In the genomic region with DNA sequence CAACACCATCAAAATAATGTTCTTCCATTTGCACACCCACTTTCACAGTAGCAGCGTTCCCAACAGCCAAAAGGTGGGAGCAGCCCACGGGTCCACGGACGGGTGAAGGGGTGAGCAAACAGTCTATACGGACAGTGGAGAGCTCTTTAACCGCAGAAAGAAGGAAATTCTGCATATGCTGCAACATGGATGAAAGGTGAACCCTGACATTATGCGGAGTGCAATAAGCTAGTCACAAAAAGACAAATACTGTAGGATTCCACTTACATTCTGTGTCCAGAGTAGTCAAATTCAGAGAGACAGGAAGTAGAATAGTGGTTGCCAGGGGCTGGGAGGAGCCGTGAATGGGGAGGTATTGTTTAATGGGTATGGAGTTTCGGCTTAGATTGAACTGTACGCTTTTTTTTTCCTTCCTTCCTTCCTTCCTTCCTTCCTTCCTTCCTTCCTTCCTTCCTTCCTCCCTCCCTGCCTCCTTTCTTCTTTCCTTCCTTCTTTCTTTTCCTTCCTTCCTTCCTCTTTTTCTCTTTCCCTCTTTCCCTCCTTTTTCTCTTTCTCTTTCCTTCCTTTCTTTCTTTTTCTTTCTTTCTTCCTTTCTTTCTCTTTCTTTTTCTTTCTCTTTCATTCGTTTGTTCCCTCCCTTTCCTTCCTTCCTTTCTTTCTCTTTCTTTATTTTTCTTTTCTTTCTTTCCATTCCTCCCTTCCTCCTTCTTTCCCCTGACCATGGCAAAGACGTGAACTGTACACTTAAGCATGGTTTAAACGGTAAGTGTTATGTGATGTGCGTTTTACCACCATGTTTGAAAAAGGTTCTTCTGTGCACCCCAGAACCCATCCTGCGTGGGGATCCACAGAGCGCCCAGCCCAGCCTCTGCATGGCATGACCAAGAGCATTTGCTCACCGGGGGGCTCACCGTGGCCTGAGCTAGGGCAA, we compare ENCODE assay signal across 8 cellular contexts. TPM values are rescaled to one million over a fixed set of nuclear protein-coding genes. Genes with fewer than 3 reads are reported as not detected.
DNase-seq lines count a peak whose midpoint lies in the region; ATAC-seq and TF ChIP-seq lines count a peak whose summit lies in the region.

No MANE protein-coding gene starts in this region.

- peak; percentile 20 for ATAC-seq in GM21619 (IDR thresholded peaks at IDR 0.05; ENCODE audit: unreplicated experiment)
- peak; percentile 31 for ATAC-seq in activated CD8-positive, alpha-beta T cell treated with anti-CD3 and anti-CD28 coated beads for 36 hours
- no peak for ATAC-seq in HG03039 (IDR thresholded peaks at IDR 0.05; ENCODE audit: unreplicated experiment)

- no peaks in the 10 kb centered on the region for H3K9me3 Mint-ChIP-seq in activated CD8-positive, alpha-beta T cell treated with anti-CD3 and anti-CD28 coated beads for 36 hours

- no CpG with 5 or more reads among the region's 18 CpGs for WGBS in neuronal stem cell (ENCODE audit: extremely low coverage in 2 of 2, insufficient read length in 2 of 2, insufficient replicate concordance in 1 of 2), 2 donors

- no peak overlapping the region for H3K14ac ChIP-seq in neuronal stem cell (ENCODE audit: low read length)

- no peak overlapping the region for H2AK5ac ChIP-seq in neuronal stem cell (ENCODE audit: low read depth, low read length)

- no peaks in the 10 kb centered on the region for H3K9me3 ChIP-seq in neuronal stem cell (replicated peaks in 1 of 2; ENCODE audit: control insufficient read depth in 2 of 2, insufficient read depth in 1 of 2, low read depth in 1 of 2, low read length in 2 of 2)

- H3K23ac ChIP-seq in neuronal stem cell (ENCODE audit: low read depth, low read length, poor library complexity), result no peak overlapping the region

- peak overlapping the region; percentile 83 for H2AFZ ChIP-seq in neuronal stem cell (ENCODE audit: low read length)

- peak overlapping the region; percentile 62 to 76 for H3K4me3 ChIP-seq in foreskin fibroblast (ENCODE audit: low read depth in 1 of 2, low read length in 2 of 2)
- H3K4me3 ChIP-seq in neuronal stem cell (ENCODE audit: low read length in 2 of 2), result peak overlapping the region; percentile 61 to 86

- H3K4me1 ChIP-seq in neuronal stem cell (ENCODE audit: control insufficient read depth in 2 of 2, insufficient read depth in 1 of 2, low read depth in 1 of 2, low read length in 2 of 2), result peaks cover 0 to 1% of the 10 kb centered on the region in 2 donors

- peak overlapping the region; percentile 79 for H3K4me3 Mint-ChIP-seq in activated CD8-positive, alpha-beta T cell treated with anti-CD3 and anti-CD28 coated beads for 36 hours

- CTCF ChIA-PET in activated CD8-positive, alpha-beta T cell treated with anti-CD3 and anti-CD28 coated beads for 36 hours (lab: Charles Lee), result interaction anchor here (0.6 to 5.7 kb wide), 32 partner anchors 8 to 376 kb away, joined by 3 to 31 read pairs (median 4); partner anchors contain the start of gene MOK

- H3K18ac ChIP-seq in neuronal stem cell (ENCODE audit: low read length), result peak overlapping the region; percentile 84

- peaks cover 0 to 4% (median 0%) of the 10 kb centered on the region in 3 experiments for H3K27me3 ChIP-seq in neuronal stem cell (ENCODE audit: control insufficient read depth in 3 of 3, insufficient read depth in 3 of 3, low read depth in 1 of 3, low read length in 3 of 3)

- no peak overlapping the region for H3K27ac ChIP-seq in neuronal stem cell (replicated peaks; ENCODE audit: low read length)

- intact Hi-C loops in activated CD8-positive, alpha-beta T cell treated with anti-CD3 and anti-CD28 coated beads for 36 hours (cut with micrococcal nuclease), result loop anchor here (5.0 kb wide), 1 partner anchor 67 kb away; the partner anchor contains the start of gene RCOR1

- no peaks in the 10 kb centered on the region for H3K79me1 ChIP-seq in neuronal stem cell (ENCODE audit: low read depth, low read length)

- no peak overlapping the region for H4K91ac ChIP-seq in neuronal stem cell (ENCODE audit: low read depth, low read length, poor library complexity)

- H2BK12ac ChIP-seq in neuronal stem cell (ENCODE audit: low read length), result peak overlapping the region; percentile 2

- DNase-seq in DMS79 (lab: John Stamatoyannopoulos, UW) (peak; percentile 43), NCI-H1105 treated with DMSO at 0.1 percent for 48 hours (lab: John Stamatoyannopoulos, UW) (peak; percentile 48), foreskin fibroblast (peak; percentile 41 to 79), neuronal stem cell (ENCODE audit: low spot score) (no peak), GM19238 (ENCODE audit: insufficient read length, low spot score) (no peak)
- DNase-seq in activated CD8-positive, alpha-beta T cell treated with anti-CD3 and anti-CD28 coated beads for 36 hours, result peak; percentile 67

- H3K36me3 ChIP-seq in neuronal stem cell (replicated peaks in 1 of 2; ENCODE audit: control insufficient read depth in 2 of 2, insufficient read depth in 2 of 2, low read length in 2 of 2), result no peaks in the 10 kb centered on the region

- H3K27ac Mint-ChIP-seq in activated CD8-positive, alpha-beta T cell treated with anti-CD3 and anti-CD28 coated beads for 36 hours, result peak overlapping the region; percentile 75

- H3K4ac ChIP-seq in neuronal stem cell (ENCODE audit: low read length), result no peak overlapping the region

- H2BK120ac ChIP-seq in neuronal stem cell (ENCODE audit: low read depth, low read length), result no peak overlapping the region

- no peak overlapping the region for H2BK15ac ChIP-seq in neuronal stem cell (ENCODE audit: low read length)

- no peak overlapping the region for H2BK5ac ChIP-seq in neuronal stem cell (ENCODE audit: low read length)

- POLR2A ChIA-PET in activated CD8-positive, alpha-beta T cell treated with anti-CD3 and anti-CD28 coated beads for 36 hours (lab: Charles Lee), result interaction anchor here (0.6 to 1.7 kb wide), 4 partner anchors 13 to 66 kb away, joined by 3 to 7 read pairs (median 5); partner anchors contain the start of gene ANKRD9

- no peaks in the 10 kb centered on the region for H3K36me3 Mint-ChIP-seq in activated CD8-positive, alpha-beta T cell treated with anti-CD3 and anti-CD28 coated beads for 36 hours (ENCODE audit: low read depth)

- TF ChIP-seq CTCF in activated CD8-positive, alpha-beta T cell treated with anti-CD3 and anti-CD28 coated beads for 36 hours (IDR thresholded peaks at IDR 0.05), result no peak
- no peak for TF ChIP-seq CTCF in foreskin fibroblast (IDR thresholded peaks at IDR 0.05; ENCODE audit: low read depth, low read length)

- H3K9ac ChIP-seq in neuronal stem cell (ENCODE audit: low read depth, low read length, poor library complexity), result peak overlapping the region; percentile 64

- peaks cover 28% of the 10 kb centered on the region for H3K4me1 Mint-ChIP-seq in activated CD8-positive, alpha-beta T cell treated with anti-CD3 and anti-CD28 coated beads for 36 hours (ENCODE audit: low read depth)

- no peak overlapping the region for H4K8ac ChIP-seq in neuronal stem cell (ENCODE audit: low read depth, low read length)

- H3K27me3 Mint-ChIP-seq in activated CD8-positive, alpha-beta T cell treated with anti-CD3 and anti-CD28 coated beads for 36 hours, result no peaks in the 10 kb centered on the region

- peak overlapping the region; percentile 88 for H3K4me2 ChIP-seq in neuronal stem cell (ENCODE audit: insufficient read depth, low read length, poor library complexity, severe bottlenecking)

RNA-seq across cellular contexts. Expression of gene ANKRD9, which starts 15.9 kb away (rescaled TPM):
- total RNA-seq in activated CD8-positive, alpha-beta T cell treated with anti-CD3 and anti-CD28 coated beads for 36 hours, result 10 to 100 TPM; 15.0 to 16.9 TPM
- polyA plus RNA-seq in neuronal stem cell (2013, experiment 1 of 2), result 21.5 TPM
- 21.0 TPM for polyA plus RNA-seq in neuronal stem cell (2013, experiment 2 of 2)

Comparison
In these comparisons a context has a peak if more than half of its experiments do, and no peak if none do; other contexts are left out.
1. DNase-seq: peak in DMS79 (single experiment), NCI-H1105 treated with DMSO at 0.1 percent for 48 hours (single experiment), activated CD8-positive, alpha-beta T cell treated with anti-CD3 and anti-CD28 coated beads for 36 hours (single experiment) and foreskin fibroblast (2 of 2); none in neuronal stem cell (single experiment) and GM19238 (single experiment).